17 cellular contexts compared by ENCODE assay signal in the genomic region with DNA sequence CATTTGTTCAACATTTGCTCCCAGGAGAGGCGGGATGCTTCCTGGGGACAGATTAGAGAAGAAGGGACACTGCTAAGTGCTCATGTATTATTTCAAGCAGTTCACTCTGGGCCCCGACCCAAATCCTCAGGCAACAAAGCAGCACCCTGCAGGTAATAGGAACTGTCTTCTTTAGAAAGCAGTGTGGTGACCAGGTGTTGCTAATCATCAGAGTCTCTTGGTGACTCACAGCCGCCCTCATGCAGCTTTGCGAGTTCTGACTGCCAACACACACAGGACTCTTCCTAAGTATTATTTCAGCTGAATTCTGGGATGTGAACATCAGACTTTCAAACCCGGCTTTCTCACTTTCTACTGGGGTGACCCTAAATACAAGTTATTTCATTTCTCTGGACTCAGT.
"Had no signal": no experiment of that assay in that cellular context is flagged by ENCODE, and none has a peak within 500 bp of the region (broad histone marks: within the 10 kb centered on the region; RNA-seq: fewer than 3 reads in every experiment).

No MANE protein-coding gene starts in this region.

- H3K36me3 ChIP-seq: cardiac muscle cell, colonic mucosa, esophagus muscularis mucosa, vagina had no signal

- DNase-seq: activated CD4-positive, alpha-beta T cell treated with anti-CD3 and anti-CD28 coated beads for 1 hour; activated CD4-positive, alpha-beta T cell treated with anti-CD3 and anti-CD28 coated beads, Interleukin-2, amount 50 U/mL, for 48 hours; activated CD8-positive, alpha-beta memory T cell treated with anti-CD3 and anti-CD28 coated beads, Interleukin-2, amount 10 ng/mL, durations not matched to agents 7 days and 5 days; activated naive CD4-positive, alpha-beta T cell treated with anti-CD3 and anti-CD28 coated beads, Interleukin-2, amount 10 ng/mL, durations not matched to agents 7 days and 5 days; activated T-cell treated with anti-CD3 and anti-CD28 coated beads, Interleukin-2, amount 50 U/mL, for 1 hour; colonic mucosa; immature natural killer cell; right cardiac atrium; stimulated activated CD4-positive, alpha-beta T cell treated with anti-CD3 and anti-CD28 coated beads, Interleukin-4, amount 100 ng/mL, for 4 hours; stimulated activated CD8-positive, alpha-beta memory T cell treated with anti-CD3 and anti-CD28 coated beads, Interleukin-4, amount 100 ng/mL, for 48 hours; stimulated activated naive CD4-positive, alpha-beta T cell treated with Interleukin-2 at 50 U/mL for 16 hours; substantia nigra had no signal

- H3K27ac ChIP-seq: cardiac muscle cell, colonic mucosa, esophagus muscularis mucosa, skin epidermis, tibial nerve, vagina had no signal

- H3K4me3 ChIP-seq: cardiac muscle cell, colonic mucosa, esophagus muscularis mucosa, skin epidermis, tibial nerve, vagina had no signal

- H3K27me3 ChIP-seq: cardiac muscle cell, colonic mucosa, esophagus muscularis mucosa, tibial nerve, vagina had no signal

- H3K4me1 ChIP-seq: colonic mucosa, tibial nerve, vagina had no signal

- H3K9me3 ChIP-seq: colonic mucosa, esophagus muscularis mucosa, tibial nerve, vagina had no signal
